1 cellular context compared by ENCODE assay signal in genomic region chr9:83544002-83544698, GRCh38.
TF ChIP-seq lines count a peak whose summit lies in the region.

No MANE protein-coding gene starts in this region.

TF ChIP-seq in SK-N-SH treated with all-trans-retinoic acid at 6 μM for 48 hours, 23 proteins besides CTCF, POLR2A, EP300 and RAD21 (continued from another document):
- no peak for TF ChIP-seq POU6F1 (CRISPR knock-in tag; IDR thresholded peaks at IDR 0.05; ENCODE audit: borderline replicate concordance, low read depth)
- TF ChIP-seq ISL1 (CRISPR knock-in tag; IDR thresholded peaks at IDR 0.05), result no peak
- no peak for TF ChIP-seq ZNF8 (CRISPR knock-in tag; IDR thresholded peaks at IDR 0.05)
- no peak for TF ChIP-seq ZNF565 (CRISPR knock-in tag; conservative IDR thresholded peaks at IDR 0.05; ENCODE audit: low read depth)
- no peak for TF ChIP-seq RARB (CRISPR knock-in tag; IDR thresholded peaks at IDR 0.05)
- no peak for TF ChIP-seq ARNTL (CRISPR knock-in tag; IDR thresholded peaks at IDR 0.05; ENCODE audit: borderline replicate concordance, low read depth)
